ENCODE assay signal across 27 cellular contexts in genomic region chr12:55499231-55499630, GRCh38. TPM values are rescaled to one million over a fixed set of nuclear protein-coding genes. Genes with fewer than 3 reads are reported as not detected.
"Had no signal": no experiment of that assay in that cellular context is flagged by ENCODE, and none has a peak within 500 bp of the region (broad histone marks: within the 10 kb centered on the region; RNA-seq: fewer than 3 reads in every experiment).

No MANE protein-coding gene starts in this region.

- FAIRE-seq: TTC549 had no signal

- H3K27me3 ChIP-seq: adrenal gland, foreskin keratinocyte, sigmoid colon, vagina had no signal

- H3K9me3 Mint-ChIP-seq: nephron progenitor cell; stimulated activated memory B cell treated with anti-CD40 and anti-IgM and Interleukin-4, amounts not matched to agents 10 μg/mL and 1 μg/mL and 100 μg/mL, for 72 hours; T-cell; type B pancreatic cell had no signal

- H3K4me3 Mint-ChIP-seq: activated CD8-positive, alpha-beta T cell treated with anti-CD3 and anti-CD28 coated beads, Interleukin-2, amount 10 ng/mL, durations not matched to agents 7 days and 5 days; activated naive CD8-positive, alpha-beta T cell; nephron progenitor cell; stimulated activated memory B cell treated with anti-CD40 and anti-IgM and Interleukin-4, amounts not matched to agents 10 μg/mL and 1 μg/mL and 100 μg/mL, for 72 hours; T-cell; type B pancreatic cell had no signal

- H3K27me3 Mint-ChIP-seq: stimulated activated memory B cell treated with anti-CD40 and anti-IgM and Interleukin-4, amounts not matched to agents 10 μg/mL and 1 μg/mL and 100 μg/mL, for 72 hours; type B pancreatic cell had no signal

- ATAC-seq: activated CD8-positive, alpha-beta T cell treated with anti-CD3 and anti-CD28 coated beads, Interleukin-2, amount 10 ng/mL, durations not matched to agents 7 days and 5 days; foreskin keratinocyte; stimulated activated memory B cell treated with anti-CD40 and anti-IgM and Interleukin-4, amounts not matched to agents 10 μg/mL and 1 μg/mL and 100 μg/mL, for 72 hours; T-cell had no signal

- H3K27ac Mint-ChIP-seq: activated CD8-positive, alpha-beta T cell treated with anti-CD3 and anti-CD28 coated beads, Interleukin-2, amount 10 ng/mL, durations not matched to agents 7 days and 5 days; activated naive CD8-positive, alpha-beta T cell; nephron progenitor cell; stimulated activated memory B cell treated with anti-CD40 and anti-IgM and Interleukin-4, amounts not matched to agents 10 μg/mL and 1 μg/mL and 100 μg/mL, for 72 hours; T-cell; type B pancreatic cell had no signal

- H3K4me3 ChIP-seq: adrenal gland, left ventricle myocardium inferior, sigmoid colon, vagina had no signal

- H3K36me3 ChIP-seq: adrenal gland, left ventricle myocardium inferior, sigmoid colon, vagina, WERI-Rb-1 had no signal

- H3K9me3 ChIP-seq: adrenal gland, left ventricle myocardium inferior, sigmoid colon, vagina had no signal

- H3K36me3 Mint-ChIP-seq: activated naive CD8-positive, alpha-beta T cell; stimulated activated memory B cell treated with anti-CD40 and anti-IgM and Interleukin-4, amounts not matched to agents 10 μg/mL and 1 μg/mL and 100 μg/mL, for 72 hours; T-cell; type B pancreatic cell had no signal

- H3K4me1 ChIP-seq: adrenal gland, foreskin keratinocyte, left ventricle myocardium inferior, sigmoid colon, vagina had no signal

- H3K27ac ChIP-seq: adrenal gland, foreskin keratinocyte, left ventricle myocardium inferior, sigmoid colon, vagina, WERI-Rb-1 had no signal

- DNase-seq: activated CD4-positive, alpha-beta T cell treated with anti-CD3 and anti-CD28 coated beads for 1 hour; activated CD4-positive, alpha-beta T cell treated with anti-CD3 and anti-CD28 coated beads, Interleukin-2, amount 50 U/mL, for 1 hour; activated CD8-positive, alpha-beta T cell treated with anti-CD3 and anti-CD28 coated beads, Interleukin-2, amount 10 ng/mL, durations not matched to agents 7 days and 5 days; activated gamma-delta T cell treated with Interleukin-2 at 50 U/mL for 16 hours; activated T-cell treated with anti-CD3 and anti-CD28 coated beads, Interleukin-2, amount 50 U/mL, for 1 hour; adrenal gland; foreskin keratinocyte; kidney glomerular epithelial cell; left ventricle myocardium inferior; mammary epithelial cell; nephron progenitor cell; occipital lobe; posterior cingulate gyrus; sigmoid colon; stimulated activated CD4-positive, alpha-beta T cell treated with anti-CD3 and anti-CD28 coated beads, Interleukin-15, amount 100 ng/mL, for 24 hours; T-cell; WERI-Rb-1 had no signal

- H3K4me1 Mint-ChIP-seq: stimulated activated memory B cell treated with anti-CD40 and anti-IgM and Interleukin-4, amounts not matched to agents 10 μg/mL and 1 μg/mL and 100 μg/mL, for 72 hours; T-cell had no signal

RNA-seq across cellular contexts. Expression of gene OR6C68, which starts 7.1 kb away (rescaled TPM):
- total RNA-seq: activated CD8-positive, alpha-beta T cell treated with anti-CD3 and anti-CD28 coated beads, Interleukin-2, amount 10 ng/mL, durations not matched to agents 7 days and 5 days; adrenal gland; chondrocyte; foreskin keratinocyte; left ventricle myocardium inferior; mammary epithelial cell; myocyte; occipital lobe; renal cortical epithelial cell; sigmoid colon; smooth muscle cell; T-cell; temporal lobe; vagina had no signal
- polyA plus RNA-seq: adrenal gland, foreskin keratinocyte, mammary epithelial cell, sigmoid colon, smooth muscle cell had no signal

RNA-seq across cellular contexts. Expression of gene OR6C70, which starts 29.3 kb away (rescaled TPM):
- total RNA-seq: activated CD8-positive, alpha-beta T cell treated with anti-CD3 and anti-CD28 coated beads, Interleukin-2, amount 10 ng/mL, durations not matched to agents 7 days and 5 days; adrenal gland; chondrocyte; foreskin keratinocyte; left ventricle myocardium inferior; mammary epithelial cell; myocyte; occipital lobe; renal cortical epithelial cell; sigmoid colon; smooth muscle cell; T-cell; temporal lobe; vagina had no signal
- polyA plus RNA-seq: adrenal gland, foreskin keratinocyte, mammary epithelial cell, sigmoid colon, smooth muscle cell had no signal

RNA-seq across cellular contexts. Expression of gene OR6C4, which starts 50.2 kb away (rescaled TPM):
- total RNA-seq: activated CD8-positive, alpha-beta T cell treated with anti-CD3 and anti-CD28 coated beads, Interleukin-2, amount 10 ng/mL, durations not matched to agents 7 days and 5 days; adrenal gland; chondrocyte; foreskin keratinocyte; left ventricle myocardium inferior; mammary epithelial cell; myocyte; occipital lobe; renal cortical epithelial cell; sigmoid colon; smooth muscle cell; T-cell; temporal lobe; vagina had no signal
- polyA plus RNA-seq: adrenal gland, foreskin keratinocyte, mammary epithelial cell, sigmoid colon, smooth muscle cell had no signal

RNA-seq across cellular contexts. Expression of gene OR6C2, which starts 55.4 kb away (rescaled TPM):
- total RNA-seq: activated CD8-positive, alpha-beta T cell treated with anti-CD3 and anti-CD28 coated beads, Interleukin-2, amount 10 ng/mL, durations not matched to agents 7 days and 5 days; adrenal gland; chondrocyte; foreskin keratinocyte; left ventricle myocardium inferior; mammary epithelial cell; myocyte; occipital lobe; renal cortical epithelial cell; sigmoid colon; smooth muscle cell; T-cell; temporal lobe; vagina had no signal
- polyA plus RNA-seq: adrenal gland, foreskin keratinocyte, mammary epithelial cell, sigmoid colon, smooth muscle cell had no signal
